Comparison of ENCODE assay signal across 8 cellular contexts in the genomic region with DNA sequence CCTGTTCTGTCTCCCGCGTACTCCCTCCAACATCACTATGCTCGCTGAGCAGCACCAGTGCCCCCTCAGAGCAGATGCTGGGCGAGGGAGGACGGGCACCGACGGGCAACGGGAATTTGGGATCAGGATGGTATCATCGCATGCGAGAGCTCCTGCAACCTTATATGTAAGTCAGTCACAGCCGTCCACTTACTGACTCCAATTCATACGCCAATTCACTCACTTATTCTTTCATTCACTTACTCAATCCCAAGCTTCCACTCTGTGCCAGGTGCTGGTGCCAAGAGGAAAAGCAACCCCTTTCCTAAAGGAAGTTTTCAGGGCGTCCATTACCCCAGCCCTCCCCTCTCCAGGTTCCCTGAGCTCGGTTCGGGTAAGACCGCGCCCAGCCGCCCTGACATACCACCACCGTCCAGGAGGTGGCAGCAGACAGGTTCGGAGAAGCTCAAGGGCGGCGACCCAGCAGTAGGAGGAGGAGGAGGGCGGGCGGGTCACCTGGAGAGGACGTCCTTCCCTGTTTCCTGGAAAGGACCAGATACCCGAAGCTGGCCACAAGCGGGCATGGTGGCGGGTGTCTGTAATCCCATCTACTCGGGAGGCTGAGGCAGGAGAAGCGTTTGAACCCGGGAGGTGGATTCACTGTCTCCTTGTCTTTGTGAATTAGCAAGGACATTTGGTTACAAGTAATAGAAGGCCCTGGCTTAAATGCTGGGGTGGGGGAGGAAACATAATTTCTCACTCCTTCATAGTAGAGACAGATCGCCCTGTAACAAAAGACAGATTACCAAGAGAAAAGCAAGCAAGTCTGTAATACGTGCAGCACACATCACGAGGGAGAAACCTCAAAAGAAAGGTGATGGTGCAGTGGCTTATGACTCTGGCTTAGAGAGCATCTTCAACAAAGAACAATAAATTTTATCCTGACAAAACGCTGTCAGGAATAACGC. TPM values are rescaled to one million over a fixed set of nuclear protein-coding genes. Genes with fewer than 3 reads are reported as not detected.
DNase-seq lines count a peak whose midpoint lies in the region; ATAC-seq and TF ChIP-seq lines count a peak whose summit lies in the region.

No MANE protein-coding gene starts in this region.

- DNase-seq in AG08395 (ENCODE audit: low spot score) (peak; percentile 82), NCI-H1092 (lab: John Stamatoyannopoulos, UW) (peak; percentile 77), SKM-1 (lab: John Stamatoyannopoulos, UW; ENCODE audit: unreplicated experiment) (peak; percentile 54), glutamatergic neuron (peak; percentile 95), osteoblast (ENCODE audit: insufficient read length, low spot score, missing footprints) (peak; percentile 88), superior temporal gyrus (ENCODE audit: extremely low spot score) (peak; percentile 71)

- H3K27me3 ChIP-seq in osteoblast (ENCODE audit: insufficient read depth, low read length): peaks cover 30% of the 10 kb centered on the region

- no peaks in the 10 kb centered on the region for H4K20me1 ChIP-seq in osteoblast (ENCODE audit: insufficient read depth, low read length)

- no peaks in the 10 kb centered on the region for H3K9me3 Mint-ChIP-seq in activated naive CD4-positive, alpha-beta T cell treated with anti-CD3 and anti-CD28 coated beads, Interleukin-2, amount 50 U/mL, for 24 hours
- peaks cover 2% of the 10 kb centered on the region for H3K9me3 Mint-ChIP-seq in glutamatergic neuron (ENCODE audit: unreplicated experiment)

- H3K79me2 ChIP-seq in osteoblast (ENCODE audit: insufficient read depth, low read length): no peaks in the 10 kb centered on the region

- H3K4me1 Mint-ChIP-seq in activated naive CD4-positive, alpha-beta T cell treated with anti-CD3 and anti-CD28 coated beads, Interleukin-2, amount 50 U/mL, for 24 hours: peaks cover 19% of the 10 kb centered on the region
- no peaks in the 10 kb centered on the region for H3K4me1 Mint-ChIP-seq in glutamatergic neuron (ENCODE audit: low read depth, unreplicated experiment)

- H3K36me3 ChIP-seq in osteoblast (ENCODE audit: insufficient read depth, low read length): no peaks in the 10 kb centered on the region

- peak overlapping the region; percentile 52 for H3K4me3 ChIP-seq in osteoblast (ENCODE audit: insufficient read depth, low read length)

- peaks cover 7% of the 10 kb centered on the region for H3K4me1 ChIP-seq in osteoblast (ENCODE audit: insufficient read depth, low read length)

- peak; percentile 89 for TF ChIP-seq CTCF in glutamatergic neuron (IDR thresholded peaks at IDR 0.05; ENCODE audit: partially characterized antibody, unreplicated experiment)
- TF ChIP-seq CTCF in osteoblast (IDR thresholded peaks at IDR 0.05; ENCODE audit: extremely low read depth, low read depth, low read length): peak; percentile 83

- H3K27ac Mint-ChIP-seq in activated naive CD4-positive, alpha-beta T cell treated with anti-CD3 and anti-CD28 coated beads, Interleukin-2, amount 50 U/mL, for 24 hours: no peak overlapping the region
- H3K27ac Mint-ChIP-seq in glutamatergic neuron (ENCODE audit: unreplicated experiment): no peak overlapping the region

- ATAC-seq in GM19372 (IDR thresholded peaks at IDR 0.05; ENCODE audit: low read depth, unreplicated experiment): peak; percentile 62

- H2AFZ ChIP-seq in osteoblast (ENCODE audit: low read length): peak overlapping the region; percentile 17

- no peaks in the 10 kb centered on the region for H3K36me3 Mint-ChIP-seq in activated naive CD4-positive, alpha-beta T cell treated with anti-CD3 and anti-CD28 coated beads, Interleukin-2, amount 50 U/mL, for 24 hours
- H3K36me3 Mint-ChIP-seq in glutamatergic neuron (ENCODE audit: unreplicated experiment): no peaks in the 10 kb centered on the region

- H3K27ac ChIP-seq in osteoblast (ENCODE audit: low read depth, low read length): no peak overlapping the region

- no peaks in the 10 kb centered on the region for H3K9me3 ChIP-seq in osteoblast (ENCODE audit: low read depth, low read length)

- peak overlapping the region; percentile 63 for H3K4me2 ChIP-seq in osteoblast (ENCODE audit: insufficient read depth, low read length)

- peak overlapping the region; percentile 65 for H3K4me3 Mint-ChIP-seq in activated naive CD4-positive, alpha-beta T cell treated with anti-CD3 and anti-CD28 coated beads, Interleukin-2, amount 50 U/mL, for 24 hours
- H3K4me3 Mint-ChIP-seq in glutamatergic neuron (ENCODE audit: unreplicated experiment): peak overlapping the region; percentile 26

- H3K27me3 Mint-ChIP-seq in activated naive CD4-positive, alpha-beta T cell treated with anti-CD3 and anti-CD28 coated beads, Interleukin-2, amount 50 U/mL, for 24 hours: peaks cover 20% of the 10 kb centered on the region
- H3K27me3 Mint-ChIP-seq in glutamatergic neuron (ENCODE audit: unreplicated experiment): peaks cover 6% of the 10 kb centered on the region

RNA-seq across cellular contexts. Expression of a gene that starts 7.6 kb away (rescaled TPM):
- total RNA-seq in glutamatergic neuron (ENCODE audit: unreplicated experiment) (not detected), osteoblast (under 0.01 TPM in 2 replicates)

RNA-seq across cellular contexts. Expression of a gene that starts 36.6 kb away (rescaled TPM):
- total RNA-seq in glutamatergic neuron (ENCODE audit: unreplicated experiment) (0.47 TPM), osteoblast (under 0.01 TPM in 1 of 2 replicates, not detected in the other)

RNA-seq across cellular contexts. Expression of a gene that starts 38.6 kb away (rescaled TPM):
- total RNA-seq in glutamatergic neuron (ENCODE audit: unreplicated experiment) (not detected), osteoblast (under 0.01 TPM in 1 of 2 replicates, not detected in the other)
